Comparison of ENCODE assay signal across 1 cellular context in the genomic region with DNA sequence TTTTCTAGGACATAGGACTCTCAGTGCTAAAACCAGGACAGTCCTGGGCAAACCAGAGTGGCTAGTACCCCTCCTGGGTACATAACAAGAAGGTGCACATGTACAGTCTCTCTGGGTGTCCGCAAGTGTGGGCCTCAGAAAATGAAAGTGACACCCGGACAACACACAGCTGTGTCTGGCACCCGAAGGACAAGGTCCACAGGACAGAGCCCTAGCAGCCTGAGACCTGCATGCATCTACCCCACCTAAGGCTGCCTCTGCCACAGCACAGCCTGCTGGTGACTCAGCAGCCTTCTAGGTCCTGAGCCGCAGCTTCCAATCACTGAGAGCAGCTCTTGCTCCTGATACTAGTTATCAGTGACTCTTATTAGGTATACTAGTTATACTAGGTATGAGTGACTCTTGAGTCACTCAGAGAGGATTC.
TF ChIP-seq lines count a peak whose summit lies in the region.

No MANE protein-coding gene starts in this region.

TF ChIP-seq in HepG2, 621 proteins besides CTCF, POLR2A, EP300 and RAD21 (continued from another document and continues in another):
- TF ChIP-seq CCAR2 (optimal IDR thresholded peaks at IDR 0.05; ENCODE audit: low read depth, low read length) (no peak), NFYC (CRISPR knock-in tag; IDR thresholded peaks at IDR 0.05) (no peak), SMAD1 (CRISPR knock-in tag; IDR thresholded peaks at IDR 0.05; ENCODE audit: borderline replicate concordance, low read depth) (no peak; the same call in 1 of the 2 replicates), ZNF350 (CRISPR knock-in tag; IDR thresholded peaks at IDR 0.05; ENCODE audit: borderline replicate concordance, low read depth) (peak; percentile 43; the same call in 1 of the 2 replicates), ZNF207 (IDR thresholded peaks at IDR 0.05; ENCODE audit: borderline replicate concordance) (no peak), ZNF383 (CRISPR knock-in tag; IDR thresholded peaks at IDR 0.05; ENCODE audit: borderline replicate concordance) (no peak), JUND (CRISPR knock-in tag; IDR thresholded peaks at IDR 0.05) (no peak), RBFOX2 (IDR thresholded peaks at IDR 0.05; ENCODE audit: low read depth, low read length) (no peak), ZMYM2 (CRISPR knock-in tag; IDR thresholded peaks at IDR 0.05) (no peak), MXD4 (CRISPR knock-in tag; IDR thresholded peaks at IDR 0.05) (peak; percentile 33; the same call in 1 of the 2 replicates), ADNP (CRISPR knock-in tag; IDR thresholded peaks at IDR 0.05) (no peak), ZNF256 (CRISPR knock-in tag; conservative IDR thresholded peaks at IDR 0.05) (no peak), MAFF (IDR thresholded peaks at IDR 0.05; ENCODE audit: low read depth, low read length) (peak; percentile 32; the same call in 1 of the 2 replicates), ZNF20 (CRISPR knock-in tag; IDR thresholded peaks at IDR 0.05) (no peak), ZNF17 (CRISPR knock-in tag; IDR thresholded peaks at IDR 0.05) (no peak), DNMT3B (CRISPR knock-in tag; conservative IDR thresholded peaks at IDR 0.05) (no peak), GLI4 (CRISPR knock-in tag; IDR thresholded peaks at IDR 0.05; ENCODE audit: borderline replicate concordance) (no peak), ZNF292 (CRISPR knock-in tag; IDR thresholded peaks at IDR 0.05; ENCODE audit: borderline replicate concordance, low read depth) (peak; percentile 95), SMYD3 (CRISPR knock-in tag; IDR thresholded peaks at IDR 0.05) (peak; percentile 72; the same call in 1 of the 2 replicates), ZNF598 (CRISPR knock-in tag; IDR thresholded peaks at IDR 0.05; ENCODE audit: borderline replicate concordance) (no peak), U2AF1 (optimal IDR thresholded peaks at IDR 0.05; ENCODE audit: low read depth, low read length) (no peak), REL (CRISPR knock-in tag; conservative IDR thresholded peaks at IDR 0.05) (no peak), MTA1 (CRISPR knock-in tag; IDR thresholded peaks at IDR 0.05; ENCODE audit: borderline replicate concordance) (peak; percentile 26; the same call in 1 of the 2 replicates), SIX1 (CRISPR knock-in tag; IDR thresholded peaks at IDR 0.05; ENCODE audit: borderline replicate concordance) (0 out of 2 replicates have a peak, but pooled peaks have one; percentile 51), RAD51 (IDR thresholded peaks at IDR 0.05; ENCODE audit: borderline replicate concordance) (no peak), KLF9 (CRISPR knock-in tag; IDR thresholded peaks at IDR 0.05; ENCODE audit: low read depth) (no peak), MBNL3 (CRISPR knock-in tag; conservative IDR thresholded peaks at IDR 0.05) (no peak), ZMYM4 (CRISPR knock-in tag; IDR thresholded peaks at IDR 0.05) (peak; percentile 79), ZNF678 (CRISPR knock-in tag; IDR thresholded peaks at IDR 0.05) (no peak), KAT2B (IDR thresholded peaks at IDR 0.05; ENCODE audit: borderline replicate concordance, low read depth, low read length) (no peak), ZFX (CRISPR knock-in tag; IDR thresholded peaks at IDR 0.05; ENCODE audit: low read depth) (peak; percentile 52; the same call in 1 of the 2 replicates), CAMTA2 (CRISPR knock-in tag; IDR thresholded peaks at IDR 0.05; ENCODE audit: borderline replicate concordance) (no peak), TCF7L2 (IDR thresholded peaks at IDR 0.05; ENCODE audit: low read depth, low read length) (no peak), RNF2 (conservative IDR thresholded peaks at IDR 0.05; ENCODE audit: low read depth) (no peak), TCF12 (IDR thresholded peaks at IDR 0.05) (no peak), TCF12 (CRISPR knock-in tag; IDR thresholded peaks at IDR 0.05) (no peak), ZNF550 (CRISPR knock-in tag; IDR thresholded peaks at IDR 0.05; ENCODE audit: borderline replicate concordance) (no peak), SPEN (CRISPR knock-in tag; IDR thresholded peaks at IDR 0.05; ENCODE audit: low read depth) (peak; percentile 36; the same call in 1 of the 2 replicates)
- TF ChIP-seq, protein P1, sequence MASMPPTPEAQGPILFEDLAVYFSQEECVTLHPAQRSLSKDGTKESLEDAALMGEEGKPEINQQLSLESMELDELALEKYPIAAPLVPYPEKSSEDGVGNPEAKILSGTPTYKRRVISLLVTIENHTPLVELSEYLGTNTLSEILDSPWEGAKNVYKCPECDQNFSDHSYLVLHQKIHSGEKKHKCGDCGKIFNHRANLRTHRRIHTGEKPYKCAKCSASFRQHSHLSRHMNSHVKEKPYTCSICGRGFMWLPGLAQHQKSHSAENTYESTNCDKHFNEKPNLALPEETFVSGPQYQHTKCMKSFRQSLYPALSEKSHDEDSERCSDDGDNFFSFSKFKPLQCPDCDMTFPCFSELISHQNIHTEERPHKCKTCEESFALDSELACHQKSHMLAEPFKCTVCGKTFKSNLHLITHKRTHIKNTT (CRISPR knock-in tag; IDR thresholded peaks at IDR 0.05), result no peak
- TF ChIP-seq, protein P2, sequence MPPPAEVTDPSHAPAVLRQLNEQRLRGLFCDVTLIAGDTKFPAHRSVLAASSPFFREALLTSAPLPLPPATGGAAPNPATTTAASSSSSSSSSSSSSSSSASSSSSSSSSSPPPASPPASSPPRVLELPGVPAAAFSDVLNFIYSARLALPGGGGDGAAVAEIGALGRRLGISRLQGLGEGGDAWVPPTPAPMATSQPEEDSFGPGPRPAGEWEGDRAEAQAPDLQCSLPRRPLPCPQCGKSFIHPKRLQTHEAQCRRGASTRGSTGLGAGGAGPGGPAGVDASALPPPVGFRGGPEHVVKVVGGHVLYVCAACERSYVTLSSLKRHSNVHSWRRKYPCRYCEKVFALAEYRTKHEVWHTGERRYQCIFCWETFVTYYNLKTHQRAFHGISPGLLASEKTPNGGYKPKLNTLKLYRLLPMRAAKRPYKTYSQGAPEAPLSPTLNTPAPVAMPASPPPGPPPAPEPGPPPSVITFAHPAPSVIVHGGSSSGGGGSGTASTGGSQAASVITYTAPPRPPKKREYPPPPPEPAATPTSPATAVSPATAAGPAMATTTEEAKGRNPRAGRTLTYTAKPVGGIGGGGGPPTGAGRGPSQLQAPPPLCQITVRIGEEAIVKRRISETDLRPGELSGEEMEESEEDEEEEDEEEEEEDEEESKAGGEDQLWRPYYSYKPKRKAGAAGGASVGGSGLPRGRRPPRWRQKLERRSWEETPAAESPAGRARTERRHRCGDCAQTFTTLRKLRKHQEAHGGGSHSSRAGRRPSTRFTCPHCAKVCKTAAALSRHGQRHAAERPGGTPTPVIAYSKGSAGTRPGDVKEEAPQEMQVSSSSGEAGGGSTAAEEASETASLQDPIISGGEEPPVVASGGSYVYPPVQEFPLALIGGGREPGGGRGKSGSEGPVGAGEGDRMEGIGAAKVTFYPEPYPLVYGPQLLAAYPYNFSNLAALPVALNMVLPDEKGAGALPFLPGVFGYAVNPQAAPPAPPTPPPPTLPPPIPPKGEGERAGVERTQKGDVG (CRISPR knock-in tag; IDR thresholded peaks at IDR 0.05; ENCODE audit: borderline replicate concordance), result no peak
- TF ChIP-seq, protein P3, sequence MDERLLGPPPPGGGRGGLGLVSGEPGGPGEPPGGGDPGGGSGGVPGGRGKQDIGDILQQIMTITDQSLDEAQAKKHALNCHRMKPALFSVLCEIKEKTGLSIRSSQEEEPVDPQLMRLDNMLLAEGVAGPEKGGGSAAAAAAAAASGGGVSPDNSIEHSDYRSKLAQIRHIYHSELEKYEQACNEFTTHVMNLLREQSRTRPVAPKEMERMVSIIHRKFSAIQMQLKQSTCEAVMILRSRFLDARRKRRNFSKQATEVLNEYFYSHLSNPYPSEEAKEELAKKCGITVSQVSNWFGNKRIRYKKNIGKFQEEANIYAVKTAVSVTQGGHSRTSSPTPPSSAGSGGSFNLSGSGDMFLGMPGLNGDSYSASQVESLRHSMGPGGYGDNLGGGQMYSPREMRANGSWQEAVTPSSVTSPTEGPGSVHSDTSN (CRISPR knock-in tag; IDR thresholded peaks at IDR 0.05), result no peak
- TF ChIP-seq, protein P4, sequence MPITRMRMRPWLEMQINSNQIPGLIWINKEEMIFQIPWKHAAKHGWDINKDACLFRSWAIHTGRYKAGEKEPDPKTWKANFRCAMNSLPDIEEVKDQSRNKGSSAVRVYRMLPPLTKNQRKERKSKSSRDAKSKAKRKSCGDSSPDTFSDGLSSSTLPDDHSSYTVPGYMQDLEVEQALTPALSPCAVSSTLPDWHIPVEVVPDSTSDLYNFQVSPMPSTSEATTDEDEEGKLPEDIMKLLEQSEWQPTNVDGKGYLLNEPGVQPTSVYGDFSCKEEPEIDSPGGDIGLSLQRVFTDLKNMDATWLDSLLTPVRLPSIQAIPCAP (CRISPR knock-in tag; IDR thresholded peaks at IDR 0.05; ENCODE audit: low read depth), result no peak
- TF ChIP-seq, protein P5, sequence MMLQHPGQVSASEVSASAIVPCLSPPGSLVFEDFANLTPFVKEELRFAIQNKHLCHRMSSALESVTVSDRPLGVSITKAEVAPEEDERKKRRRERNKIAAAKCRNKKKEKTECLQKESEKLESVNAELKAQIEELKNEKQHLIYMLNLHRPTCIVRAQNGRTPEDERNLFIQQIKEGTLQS (CRISPR knock-in tag; IDR thresholded peaks at IDR 0.05), result no peak
- TF ChIP-seq, protein P6, sequence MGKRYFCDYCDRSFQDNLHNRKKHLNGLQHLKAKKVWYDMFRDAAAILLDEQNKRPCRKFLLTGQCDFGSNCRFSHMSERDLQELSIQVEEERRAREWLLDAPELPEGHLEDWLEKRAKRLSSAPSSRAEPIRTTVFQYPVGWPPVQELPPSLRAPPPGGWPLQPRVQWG (CRISPR knock-in tag; IDR thresholded peaks at IDR 0.05; ENCODE audit: borderline replicate concordance, low read depth), result no peak
- TF ChIP-seq, protein P7, sequence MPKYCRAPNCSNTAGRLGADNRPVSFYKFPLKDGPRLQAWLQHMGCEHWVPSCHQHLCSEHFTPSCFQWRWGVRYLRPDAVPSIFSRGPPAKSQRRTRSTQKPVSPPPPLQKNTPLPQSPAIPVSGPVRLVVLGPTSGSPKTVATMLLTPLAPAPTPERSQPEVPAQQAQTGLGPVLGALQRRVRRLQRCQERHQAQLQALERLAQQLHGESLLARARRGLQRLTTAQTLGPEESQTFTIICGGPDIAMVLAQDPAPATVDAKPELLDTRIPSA (CRISPR knock-in tag; IDR thresholded peaks at IDR 0.05; ENCODE audit: borderline replicate concordance), result no peak
- TF ChIP-seq, protein P8, sequence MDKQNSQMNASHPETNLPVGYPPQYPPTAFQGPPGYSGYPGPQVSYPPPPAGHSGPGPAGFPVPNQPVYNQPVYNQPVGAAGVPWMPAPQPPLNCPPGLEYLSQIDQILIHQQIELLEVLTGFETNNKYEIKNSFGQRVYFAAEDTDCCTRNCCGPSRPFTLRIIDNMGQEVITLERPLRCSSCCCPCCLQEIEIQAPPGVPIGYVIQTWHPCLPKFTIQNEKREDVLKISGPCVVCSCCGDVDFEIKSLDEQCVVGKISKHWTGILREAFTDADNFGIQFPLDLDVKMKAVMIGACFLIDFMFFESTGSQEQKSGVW (CRISPR knock-in tag; IDR thresholded peaks at IDR 0.05; ENCODE audit: borderline replicate concordance), result no peak
- TF ChIP-seq, protein P9, sequence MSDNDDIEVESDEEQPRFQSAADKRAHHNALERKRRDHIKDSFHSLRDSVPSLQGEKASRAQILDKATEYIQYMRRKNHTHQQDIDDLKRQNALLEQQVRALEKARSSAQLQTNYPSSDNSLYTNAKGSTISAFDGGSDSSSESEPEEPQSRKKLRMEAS (IDR thresholded peaks at IDR 0.05), result peak; percentile 39; the same call in 1 of the 2 replicates
- TF ChIP-seq, protein P10, sequence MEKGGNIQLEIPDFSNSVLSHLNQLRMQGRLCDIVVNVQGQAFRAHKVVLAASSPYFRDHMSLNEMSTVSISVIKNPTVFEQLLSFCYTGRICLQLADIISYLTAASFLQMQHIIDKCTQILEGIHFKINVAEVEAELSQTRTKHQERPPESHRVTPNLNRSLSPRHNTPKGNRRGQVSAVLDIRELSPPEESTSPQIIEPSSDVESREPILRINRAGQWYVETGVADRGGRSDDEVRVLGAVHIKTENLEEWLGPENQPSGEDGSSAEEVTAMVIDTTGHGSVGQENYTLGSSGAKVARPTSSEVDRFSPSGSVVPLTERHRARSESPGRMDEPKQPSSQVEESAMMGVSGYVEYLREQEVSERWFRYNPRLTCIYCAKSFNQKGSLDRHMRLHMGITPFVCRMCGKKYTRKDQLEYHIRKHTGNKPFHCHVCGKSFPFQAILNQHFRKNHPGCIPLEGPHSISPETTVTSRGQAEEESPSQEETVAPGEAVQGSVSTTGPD (CRISPR knock-in tag; IDR thresholded peaks at IDR 0.05), result no peak
- TF ChIP-seq, protein P11, sequence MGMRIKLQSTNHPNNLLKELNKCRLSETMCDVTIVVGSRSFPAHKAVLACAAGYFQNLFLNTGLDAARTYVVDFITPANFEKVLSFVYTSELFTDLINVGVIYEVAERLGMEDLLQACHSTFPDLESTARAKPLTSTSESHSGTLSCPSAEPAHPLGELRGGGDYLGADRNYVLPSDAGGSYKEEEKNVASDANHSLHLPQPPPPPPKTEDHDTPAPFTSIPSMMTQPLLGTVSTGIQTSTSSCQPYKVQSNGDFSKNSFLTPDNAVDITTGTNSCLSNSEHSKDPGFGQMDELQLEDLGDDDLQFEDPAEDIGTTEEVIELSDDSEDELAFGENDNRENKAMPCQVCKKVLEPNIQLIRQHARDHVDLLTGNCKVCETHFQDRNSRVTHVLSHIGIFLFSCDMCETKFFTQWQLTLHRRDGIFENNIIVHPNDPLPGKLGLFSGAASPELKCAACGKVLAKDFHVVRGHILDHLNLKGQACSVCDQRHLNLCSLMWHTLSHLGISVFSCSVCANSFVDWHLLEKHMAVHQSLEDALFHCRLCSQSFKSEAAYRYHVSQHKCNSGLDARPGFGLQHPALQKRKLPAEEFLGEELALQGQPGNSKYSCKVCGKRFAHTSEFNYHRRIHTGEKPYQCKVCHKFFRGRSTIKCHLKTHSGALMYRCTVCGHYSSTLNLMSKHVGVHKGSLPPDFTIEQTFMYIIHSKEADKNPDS (CRISPR knock-in tag; IDR thresholded peaks at IDR 0.05), result no peak
- TF ChIP-seq, protein P12, sequence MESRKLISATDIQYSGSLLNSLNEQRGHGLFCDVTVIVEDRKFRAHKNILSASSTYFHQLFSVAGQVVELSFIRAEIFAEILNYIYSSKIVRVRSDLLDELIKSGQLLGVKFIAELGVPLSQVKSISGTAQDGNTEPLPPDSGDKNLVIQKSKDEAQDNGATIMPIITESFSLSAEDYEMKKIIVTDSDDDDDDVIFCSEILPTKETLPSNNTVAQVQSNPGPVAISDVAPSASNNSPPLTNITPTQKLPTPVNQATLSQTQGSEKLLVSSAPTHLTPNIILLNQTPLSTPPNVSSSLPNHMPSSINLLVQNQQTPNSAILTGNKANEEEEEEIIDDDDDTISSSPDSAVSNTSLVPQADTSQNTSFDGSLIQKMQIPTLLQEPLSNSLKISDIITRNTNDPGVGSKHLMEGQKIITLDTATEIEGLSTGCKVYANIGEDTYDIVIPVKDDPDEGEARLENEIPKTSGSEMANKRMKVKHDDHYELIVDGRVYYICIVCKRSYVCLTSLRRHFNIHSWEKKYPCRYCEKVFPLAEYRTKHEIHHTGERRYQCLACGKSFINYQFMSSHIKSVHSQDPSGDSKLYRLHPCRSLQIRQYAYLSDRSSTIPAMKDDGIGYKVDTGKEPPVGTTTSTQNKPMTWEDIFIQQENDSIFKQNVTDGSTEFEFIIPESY (CRISPR knock-in tag; IDR thresholded peaks at IDR 0.05), result no peak
- TF ChIP-seq, protein P13, sequence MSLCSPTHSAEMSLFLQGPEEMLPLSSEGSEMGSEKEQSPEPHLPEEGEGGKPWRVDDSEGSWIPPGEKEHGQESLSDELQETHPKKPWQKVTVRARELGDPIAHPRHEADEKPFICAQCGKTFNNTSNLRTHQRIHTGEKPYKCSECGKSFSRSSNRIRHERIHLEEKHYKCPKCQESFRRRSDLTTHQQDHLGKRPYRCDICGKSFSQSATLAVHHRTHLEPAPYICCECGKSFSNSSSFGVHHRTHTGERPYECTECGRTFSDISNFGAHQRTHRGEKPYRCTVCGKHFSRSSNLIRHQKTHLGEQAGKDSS (CRISPR knock-in tag; IDR thresholded peaks at IDR 0.05; ENCODE audit: borderline replicate concordance, low read depth), result no peak
